8 cellular contexts compared by ENCODE assay signal in genomic region chr1:33612877-33613487, GRCh38.
DNase-seq lines count a peak whose midpoint lies in the region; ATAC-seq, FAIRE-seq and TF ChIP-seq lines count a peak whose summit lies in the region.

No MANE protein-coding gene starts in this region.

- ATAC-seq in GM19351 (IDR thresholded peaks at IDR 0.05; ENCODE audit: unreplicated experiment) (no peak), HG03159 (IDR thresholded peaks at IDR 0.05; ENCODE audit: unreplicated experiment) (no peak)

- no peak overlapping the region; the same call in 1 of the 2 replicates for H2AFZ ChIP-seq in OCI-LY3 (ENCODE audit: low read depth, low read length)
- no peak overlapping the region for H2AFZ ChIP-seq in keratinocyte (ENCODE audit: control insufficient read depth, low read length)

- no peak overlapping the region for H3K4me2 ChIP-seq in OCI-LY3 (ENCODE audit: low read length)
- H3K4me2 ChIP-seq in keratinocyte (ENCODE audit: control insufficient read depth, extremely low read depth, insufficient read depth, low read depth, low read length) = no peak overlapping the region

- no peak overlapping the region for H3K27ac Mint-ChIP-seq in MCF 10A (ENCODE audit: low read depth, unreplicated experiment)

- peak; percentile 72 for TF ChIP-seq CTCF in OCI-LY3 (IDR thresholded peaks at IDR 0.05; ENCODE audit: low read depth, low read length)
- peak; percentile 91 for TF ChIP-seq CTCF in MCF 10A (IDR thresholded peaks at IDR 0.05; ENCODE audit: unreplicated experiment)
- peak; percentile 90 to 92 (median 91) for TF ChIP-seq CTCF in keratinocyte (optimal IDR thresholded peaks at IDR 0.05 in 1 of 3, IDR thresholded peaks at IDR 0.05 in 1 of 3, conservative IDR thresholded peaks at IDR 0.05 in 1 of 3; ENCODE audit: extremely low read depth in 1 of 3, insufficient read depth in 2 of 3, low read length in 3 of 3)

- no peak overlapping the region for H3K4me3 Mint-ChIP-seq in MCF 10A (ENCODE audit: unreplicated experiment)

- DNase-seq in ELF-1 (ENCODE audit: low read depth, low spot score) (peak; percentile 76), MCF 10A (ENCODE audit: unreplicated experiment) (peak; percentile 72), keratinocyte (ENCODE audit: low read depth, low spot score) (peak; percentile 32)
- DNase-seq in Jurkat, Clone E6-1 (ENCODE audit: low read depth, low spot score) = peak; percentile 45
- peak in 2 of 3 donors; percentile 13 to 46 for DNase-seq in stimulated activated CD4-positive, alpha-beta T cell treated with anti-CD3 and anti-CD28 coated beads, TNF-alpha, amount 100 ng/mL, for 48 hours (ENCODE audit: low read depth in 3 of 3)

- no peaks in the 10 kb centered on the region for H3K36me3 ChIP-seq in OCI-LY3 (replicated peaks; ENCODE audit: low read depth, low read length)
- no peaks in the 10 kb centered on the region for H3K36me3 ChIP-seq in keratinocyte (ENCODE audit: control insufficient read depth in 2 of 2, extremely low read depth in 1 of 2, insufficient read depth in 2 of 2, low read length in 2 of 2)

- peaks cover 4% of the 10 kb centered on the region for H3K4me1 Mint-ChIP-seq in MCF 10A (ENCODE audit: insufficient read depth, unreplicated experiment)

- no TSS peak for BruUV-seq in MCF 10A (replicated peaks; lab: Mats Ljungman, UMichigan)

- no peaks in the 10 kb centered on the region for H3K36me3 Mint-ChIP-seq in MCF 10A (ENCODE audit: insufficient read depth, unreplicated experiment)

- CTCF ChIA-PET in MCF 10A (lab: Yijun Ruan, JAX) = interaction anchor here (0.6 to 2.6 kb wide), 49 partner anchors 9 to 1212 kb away, joined by 3 to 15 read pairs (median 4); no protein-coding TSS in a partner anchor

- H3K9ac ChIP-seq in OCI-LY3 (ENCODE audit: low read length) (no peak overlapping the region), keratinocyte (ENCODE audit: control insufficient read depth, extremely low read depth, insufficient read depth, low read length) (no peak overlapping the region)

- dilution Hi-C loops in keratinocyte (cut with MboI; ENCODE audit: extremely low pct_ligation_motif_present, low sequenced_read_pairs) = no loop called here

- H4K20me1 ChIP-seq in OCI-LY3 (ENCODE audit: insufficient read depth, low read length) = no peaks in the 10 kb centered on the region
- no peaks in the 10 kb centered on the region for H4K20me1 ChIP-seq in keratinocyte (ENCODE audit: control insufficient read depth, extremely low read depth, insufficient read depth, low read length)

- no peaks in the 10 kb centered on the region for H3K9me3 Mint-ChIP-seq in MCF 10A (ENCODE audit: unreplicated experiment)

- H3K27ac ChIP-seq in OCI-LY3 (ENCODE audit: low read length) (no peak overlapping the region), keratinocyte (ENCODE audit: control insufficient read depth, insufficient read depth, low read length) (no peak overlapping the region)

- peaks cover 14% of the 10 kb centered on the region; the same call in 1 of the 2 replicates for H3K27me3 ChIP-seq in OCI-LY3 (ENCODE audit: low read depth, low read length)
- peaks cover 5% of the 10 kb centered on the region for H3K27me3 ChIP-seq in keratinocyte (ENCODE audit: control insufficient read depth, extremely low read depth, insufficient read depth, low read length)

- POLR2A ChIA-PET in MCF 10A (lab: Yijun Ruan, JAX) = no interaction called here

- H3K4me1 ChIP-seq in OCI-LY3 (ENCODE audit: low read length) (no peaks in the 10 kb centered on the region), keratinocyte (ENCODE audit: control insufficient read depth, extremely low read depth, insufficient read depth, low read length) (no peaks in the 10 kb centered on the region)

- no peaks in the 10 kb centered on the region for H3K79me2 ChIP-seq in OCI-LY3 (ENCODE audit: low read length)
- no peaks in the 10 kb centered on the region for H3K79me2 ChIP-seq in keratinocyte (ENCODE audit: control insufficient read depth, insufficient read depth, low read length)

- no peak overlapping the region for H3K4me3 ChIP-seq in Jurkat, Clone E6-1 (ENCODE audit: low read length)
- H3K4me3 ChIP-seq in OCI-LY3 (ENCODE audit: low read length) = no peak overlapping the region
- no peak overlapping the region for H3K4me3 ChIP-seq in keratinocyte (ENCODE audit: control insufficient read depth in 2 of 3, extremely low read depth in 1 of 3, insufficient read depth in 2 of 3, low read depth in 1 of 3, low read length in 3 of 3)

- peak; percentile 81 for FAIRE-seq in keratinocyte (lab: Jason Lieb, UNC)

- intact Hi-C loops in MCF 10A (cut with micrococcal nuclease) = loop anchor here (2.0 to 5.0 kb wide), 5 partner anchors 140 to 518 kb away; partner anchors contain the start of gene ZSCAN20

- H3K27me3 Mint-ChIP-seq in MCF 10A (ENCODE audit: insufficient read depth, unreplicated experiment) = peaks cover 48% of the 10 kb centered on the region

- H3K9me3 ChIP-seq in OCI-LY3 (ENCODE audit: insufficient read depth, low read length) (no peaks in the 10 kb centered on the region), keratinocyte (ENCODE audit: control insufficient read depth, low read depth, low read length) (no peaks in the 10 kb centered on the region)

- H3K9me1 ChIP-seq in keratinocyte (ENCODE audit: control insufficient read depth, extremely low read depth, insufficient read depth, low read length) = no peaks in the 10 kb centered on the region
